ENCODE assay signal across 17 cellular contexts in the genomic region with DNA sequence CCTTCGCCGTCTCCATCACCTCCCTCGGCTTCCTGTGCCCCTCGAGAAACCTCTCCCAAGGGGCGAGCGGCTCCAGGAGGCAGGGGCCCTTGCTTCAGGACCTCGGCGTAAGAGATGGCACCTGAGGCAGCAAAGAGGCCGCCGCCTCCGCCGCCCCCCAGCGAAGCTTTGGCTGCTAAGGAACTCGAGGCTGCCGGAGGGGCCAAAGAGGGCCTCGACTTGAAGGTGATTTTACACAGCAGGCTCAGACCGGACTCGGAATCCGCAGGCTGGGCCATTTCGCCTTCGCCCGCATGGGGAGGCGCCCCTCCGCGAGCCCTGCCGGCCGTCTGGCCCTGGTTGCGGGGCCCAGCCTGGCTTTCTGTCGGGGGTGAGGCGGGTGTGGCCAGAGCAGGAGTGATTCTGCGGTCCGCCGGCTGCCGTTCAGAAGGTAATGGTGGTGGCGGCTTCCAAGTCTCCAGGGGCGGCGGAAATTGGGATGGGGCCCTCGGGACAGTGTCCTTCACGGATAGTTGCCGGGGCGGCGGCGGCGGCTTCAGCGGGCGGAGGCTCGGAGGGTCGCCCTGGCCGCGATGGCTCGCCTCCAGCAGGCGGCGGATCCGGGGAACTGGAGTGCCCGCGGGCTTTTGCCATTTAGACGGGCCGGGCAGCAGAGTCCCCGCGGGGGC. TPM values are rescaled to one million over a fixed set of nuclear protein-coding genes. Genes with fewer than 3 reads are reported as not detected.
A peak's percentile ranks its signal among the peaks of the same experiment; 100 is the strongest.
DNase-seq lines count a peak whose midpoint lies in the region; ATAC-seq, FAIRE-seq and TF ChIP-seq lines count a peak whose summit lies in the region.
"Had no signal": no experiment of that assay in that cellular context is flagged by ENCODE, and none has a peak within 500 bp of the region (broad histone marks: within the 10 kb centered on the region; RNA-seq: fewer than 3 reads in every experiment).

No MANE protein-coding gene starts in this region.

- H3K4me1 Mint-ChIP-seq in MCF 10A (ENCODE audit: insufficient read depth, unreplicated experiment) (peaks cover 16% of the 10 kb centered on the region), WTC11 (peaks cover 25% of the 10 kb centered on the region)

- peaks cover 32% of the 10 kb centered on the region for H3K36me3 Mint-ChIP-seq in MCF 10A (ENCODE audit: insufficient read depth, unreplicated experiment)
- peaks cover 25% of the 10 kb centered on the region for H3K36me3 Mint-ChIP-seq in WTC11

- peaks cover 5% of the 10 kb centered on the region for H3K9me1 ChIP-seq in keratinocyte (ENCODE audit: control insufficient read depth, extremely low read depth, insufficient read depth, low read length)

- no peak for ATAC-seq in WTC11
- ATAC-seq in thoracic aorta (ENCODE audit: insufficient number of reproducible peaks, low FRiP score, low read depth): no peak
- no peak for ATAC-seq in HG02610 (IDR thresholded peaks at IDR 0.05; ENCODE audit: unreplicated experiment)
- no peak for ATAC-seq in GM18511 (IDR thresholded peaks at IDR 0.05; ENCODE audit: unreplicated experiment)

- H3K27ac Mint-ChIP-seq in MCF 10A (ENCODE audit: low read depth, unreplicated experiment) (no peak overlapping the region), WTC11 (no peak overlapping the region)

- peaks cover 4% of the 10 kb centered on the region for H3K79me2 ChIP-seq in keratinocyte (ENCODE audit: control insufficient read depth, insufficient read depth, low read length)

- intact Hi-C loops in breast epithelium (cut with DNase I; ENCODE audit: low total_unique reads): no loop called here
- intact Hi-C loops in MCF 10A (cut with micrococcal nuclease): no loop called here

- H3K4me3 Mint-ChIP-seq in MCF 10A (ENCODE audit: unreplicated experiment) (no peak overlapping the region), WTC11 (peak overlapping the region; percentile 52)

- H3K9me3 Mint-ChIP-seq in MCF 10A (ENCODE audit: unreplicated experiment) (no peaks in the 10 kb centered on the region), WTC11 (no peaks in the 10 kb centered on the region)

- H3K4me3 ChIP-seq in breast epithelium: peak overlapping the region in 2 of 3 donors; percentile 11 to 74
- peak overlapping the region in 1 of 3 experiments; percentile 74 for H3K4me3 ChIP-seq in keratinocyte (ENCODE audit: control insufficient read depth in 2 of 3, extremely low read depth in 1 of 3, insufficient read depth in 2 of 3, low read depth in 1 of 3, low read length in 3 of 3)
- peak overlapping the region; percentile 85 for H3K4me3 ChIP-seq in thoracic aorta

- H3K27me3 Mint-ChIP-seq in MCF 10A (ENCODE audit: insufficient read depth, unreplicated experiment) (no peaks in the 10 kb centered on the region), WTC11 (ENCODE audit: low read depth) (peaks cover 3% of the 10 kb centered on the region; the same call in 1 of the 2 replicates)

- dilution Hi-C loops in keratinocyte (cut with MboI; ENCODE audit: extremely low pct_ligation_motif_present, low sequenced_read_pairs): no loop called here

- TF ChIP-seq CTCF in breast epithelium (IDR thresholded peaks at IDR 0.05): no peak
- no peak for TF ChIP-seq CTCF in MCF 10A (IDR thresholded peaks at IDR 0.05; ENCODE audit: unreplicated experiment)
- TF ChIP-seq CTCF in WTC11 (IDR thresholded peaks at IDR 0.05): no peak
- TF ChIP-seq CTCF in keratinocyte (optimal IDR thresholded peaks at IDR 0.05 in 1 of 3, IDR thresholded peaks at IDR 0.05 in 1 of 3, conservative IDR thresholded peaks at IDR 0.05 in 1 of 3; ENCODE audit: extremely low read depth in 1 of 3, insufficient read depth in 2 of 3, low read length in 3 of 3): no peak
- TF ChIP-seq CTCF in thoracic aorta (IDR thresholded peaks at IDR 0.05): no peak

- no peaks in the 10 kb centered on the region for H3K9me3 ChIP-seq in breast epithelium
- H3K9me3 ChIP-seq in keratinocyte (ENCODE audit: control insufficient read depth, low read depth, low read length): no peaks in the 10 kb centered on the region
- H3K9me3 ChIP-seq in thoracic aorta: no peaks in the 10 kb centered on the region

- POLR2A ChIA-PET in MCF 10A (lab: Yijun Ruan, JAX): interaction anchor here (1.4 to 4.0 kb wide), 3 partner anchors 9 to 82 kb away, joined by 3 to 46 read pairs (median 4); a partner anchor contains a TSS
- POLR2A ChIA-PET in WTC11 (lab: Charles Lee): interaction anchor here (2.3 kb wide), 1 partner anchor 12 kb away, joined by 27 read pairs; a partner anchor contains a TSS

- no peaks in the 10 kb centered on the region for H3K36me3 ChIP-seq in breast epithelium
- H3K36me3 ChIP-seq in keratinocyte (ENCODE audit: control insufficient read depth in 2 of 2, extremely low read depth in 1 of 2, insufficient read depth in 2 of 2, low read length in 2 of 2): peaks cover 11 to 30% of the 10 kb centered on the region in 2 experiments
- H3K36me3 ChIP-seq in thoracic aorta: peaks cover 24% of the 10 kb centered on the region

- DNase-seq in breast epithelium (ENCODE audit: low spot score in 2 of 2) (no peak), MCF 10A (ENCODE audit: unreplicated experiment) (no peak), WTC11 (ENCODE audit: low spot score) (peak; percentile 45), keratinocyte (ENCODE audit: low read depth, low spot score) (no peak), thoracic aorta (ENCODE audit: low spot score) (no peak)
- DNase-seq in effector CD8-positive, alpha-beta T cell (lab: John Stamatoyannopoulos, UW): no peak
- DNase-seq: activated CD4-positive, alpha-beta T cell treated with anti-CD3 and anti-CD28 coated beads for 4 hours; amniotic stem cell; NCI-H1417 treated with DMSO at 0.1 percent for 48 hours; NCI-H510A treated with DMSO at 0.1 percent for 48 hours; T-helper 1 cell had no signal

- H3K4me1 ChIP-seq in breast epithelium: peaks cover 0 to 6% of the 10 kb centered on the region in 2 donors
- H3K4me1 ChIP-seq in keratinocyte (ENCODE audit: control insufficient read depth, extremely low read depth, insufficient read depth, low read length): peaks cover 21% of the 10 kb centered on the region
- peaks cover 3 to 30% of the 10 kb centered on the region in 2 donors for H3K4me1 ChIP-seq in thoracic aorta (ENCODE audit: control insufficient read depth in 1 of 2, low read depth in 2 of 2)

- no peak overlapping the region for H2AFZ ChIP-seq in keratinocyte (ENCODE audit: control insufficient read depth, low read length)

- H3K9ac ChIP-seq in keratinocyte (ENCODE audit: control insufficient read depth, extremely low read depth, insufficient read depth, low read length): no peak overlapping the region

- TF ChIP-seq POLR2A in breast epithelium (IDR thresholded peaks at IDR 0.05): no peak

- H3K27ac ChIP-seq in breast epithelium (peak overlapping the region in 1 of 2 donors; percentile 88), keratinocyte (ENCODE audit: control insufficient read depth, insufficient read depth, low read length) (no peak overlapping the region), thoracic aorta (no peak overlapping the region)

- no peak for FAIRE-seq in keratinocyte (lab: Jason Lieb, UNC)
- FAIRE-seq: H54 had no signal

- peaks cover 9% of the 10 kb centered on the region for H4K20me1 ChIP-seq in keratinocyte (ENCODE audit: control insufficient read depth, extremely low read depth, insufficient read depth, low read length)

- peak overlapping the region; percentile 95 for H3K4me2 ChIP-seq in keratinocyte (ENCODE audit: control insufficient read depth, extremely low read depth, insufficient read depth, low read depth, low read length)

- H3K27me3 ChIP-seq in breast epithelium (no peaks in the 10 kb centered on the region), keratinocyte (ENCODE audit: control insufficient read depth, extremely low read depth, insufficient read depth, low read length) (no peaks in the 10 kb centered on the region), thoracic aorta (replicated peaks; ENCODE audit: insufficient read depth) (no peaks in the 10 kb centered on the region)

- CTCF ChIA-PET in MCF 10A (lab: Yijun Ruan, JAX) (no interaction called here), WTC11 (lab: Charles Lee) (interaction anchor here (1.3 to 5.4 kb wide), 6 partner anchors 12 to 407 kb away, joined by 3 to 110 read pairs (median 16); a partner anchor contains a TSS)

- no TSS peak for BruUV-seq in MCF 10A (replicated peaks; lab: Mats Ljungman, UMichigan)

RNA-seq across cellular contexts. Expression of a gene that starts 1.4 kb away (rescaled TPM):
- total RNA-seq in breast epithelium (under 1 TPM; 0.16 to 0.44 (median 0.33) TPM), MCF 10A (2022) (0.27 and 1.4 TPM in 2 replicates), WTC11 (2021) (2.4 to 3.1 TPM (median 2.7 TPM) in 3 replicates), thoracic aorta (1 to 10 TPM; 1.5 to 6.0 TPM)
- polyA plus RNA-seq in keratinocyte: 0.07 to 0.22 TPM in 2 of 3 replicates, not detected in the other
- polyA plus RNA-seq in keratinocyte (2011; ENCODE audit: low read depth): not detected
- polyA plus RNA-seq in keratinocyte (2011; cell fraction: cytosol; rRNA removed): 0.02 and 0.45 TPM in 2 replicates
- polyA plus RNA-seq in keratinocyte (2011; cell fraction: nucleus; rRNA removed): 0.10 and 0.19 TPM in 2 replicates
- polyA plus RNA-seq in keratinocyte (2012; ENCODE audit: low replicate concordance): 0.74 and 1.1 TPM in 2 replicates
- polyA minus RNA-seq in keratinocyte: not detected in 3 replicates
- polyA minus RNA-seq in keratinocyte (2011; cell fraction: cytosol; rRNA and poly(A)+ RNA removed): not detected
- not detected in 2 replicates for polyA minus RNA-seq in keratinocyte (2011; cell fraction: nucleus; rRNA and poly(A)+ RNA removed)
- total RNA-seq: omental fat pad had no signal

RNA-seq across cellular contexts. Expression of a gene that starts 2.1 kb away (rescaled TPM):
- total RNA-seq in breast epithelium (under 1 TPM; 0.16 to 0.66 (median 0.29) TPM), MCF 10A (2022) (5.6 and 9.0 TPM in 2 replicates), WTC11 (2021) (5.2 to 7.3 TPM (median 7.2 TPM) in 3 replicates), thoracic aorta (10 to 100 TPM in 1 of 2 donors, 1 to 10 TPM in 1; 4.1 to 16.4 TPM)
- 2.0 to 2.6 TPM (median 2.1 TPM) in 3 replicates for polyA plus RNA-seq in keratinocyte
- 0.29 TPM for polyA plus RNA-seq in keratinocyte (2011; ENCODE audit: low read depth)
- polyA plus RNA-seq in keratinocyte (2011; cell fraction: cytosol; rRNA removed): 2.2 and 2.4 TPM in 2 replicates
- 9.5 and 11.3 TPM in 2 replicates for polyA plus RNA-seq in keratinocyte (2011; cell fraction: nucleus; rRNA removed)
- polyA plus RNA-seq in keratinocyte (2012; ENCODE audit: low replicate concordance): 1.7 and 3.0 TPM in 2 replicates
- polyA minus RNA-seq in keratinocyte: 1.4 to 6.3 TPM (median 2.3 TPM) in 3 replicates
- polyA minus RNA-seq in keratinocyte (2011; cell fraction: cytosol; rRNA and poly(A)+ RNA removed): 3.1 TPM
- 3.4 and 3.7 TPM in 2 replicates for polyA minus RNA-seq in keratinocyte (2011; cell fraction: nucleus; rRNA and poly(A)+ RNA removed)

RNA-seq across cellular contexts. Expression of a gene that starts 12.1 kb away (rescaled TPM):
- 100 to 1,000 TPM; 203 to 598 (median 218) TPM for total RNA-seq in breast epithelium
- 289 and 311 TPM in 2 replicates for total RNA-seq in MCF 10A (2022)
- total RNA-seq in WTC11 (2021): 156 to 167 TPM (median 160 TPM) in 3 replicates
- 346 to 528 TPM (median 350 TPM) in 3 replicates for polyA plus RNA-seq in keratinocyte
- 76.8 TPM for polyA plus RNA-seq in keratinocyte (2011; ENCODE audit: low read depth)
- polyA plus RNA-seq in keratinocyte (2011; cell fraction: cytosol; rRNA removed): 357 and 365 TPM in 2 replicates
- 215 and 228 TPM in 2 replicates for polyA plus RNA-seq in keratinocyte (2011; cell fraction: nucleus; rRNA removed)
- polyA plus RNA-seq in keratinocyte (2012; ENCODE audit: low replicate concordance): 250 and 304 TPM in 2 replicates
- polyA minus RNA-seq in keratinocyte: 251 to 377 TPM (median 251 TPM) in 3 replicates
- polyA minus RNA-seq in keratinocyte (2011; cell fraction: cytosol; rRNA and poly(A)+ RNA removed): 190 TPM
- 80.1 and 90.7 TPM in 2 replicates for polyA minus RNA-seq in keratinocyte (2011; cell fraction: nucleus; rRNA and poly(A)+ RNA removed)
- 100 to 1,000 TPM; 173 to 178 TPM for total RNA-seq in thoracic aorta

RNA-seq across cellular contexts. Expression of a gene that starts 16.5 kb away (rescaled TPM):
- total RNA-seq in breast epithelium (10 to 100 TPM; 21.1 to 32.6 (median 22.9) TPM), MCF 10A (2022) (18.8 and 19.9 TPM in 2 replicates), WTC11 (2021) (9.7 to 12.2 TPM (median 10.2 TPM) in 3 replicates), thoracic aorta (10 to 100 TPM; 20.0 to 34.0 TPM)
- 4.5 to 9.5 TPM (median 5.8 TPM) in 3 replicates for polyA plus RNA-seq in keratinocyte
- 2.0 TPM for polyA plus RNA-seq in keratinocyte (2011; ENCODE audit: low read depth)
- polyA plus RNA-seq in keratinocyte (2011; cell fraction: cytosol; rRNA removed): 2.7 and 8.1 TPM in 2 replicates
- polyA plus RNA-seq in keratinocyte (2011; cell fraction: nucleus; rRNA removed): 9.7 and 12.4 TPM in 2 replicates
- polyA plus RNA-seq in keratinocyte (2012; ENCODE audit: low replicate concordance): 8.2 and 10.2 TPM in 2 replicates
- polyA minus RNA-seq in keratinocyte: 2.3 to 6.9 TPM (median 4.2 TPM) in 3 replicates
- polyA minus RNA-seq in keratinocyte (2011; cell fraction: cytosol; rRNA and poly(A)+ RNA removed): 9.0 TPM
- polyA minus RNA-seq in keratinocyte (2011; cell fraction: nucleus; rRNA and poly(A)+ RNA removed): 1.5 and 3.4 TPM in 2 replicates

RNA-seq across cellular contexts. Expression of a gene that starts 39.6 kb away (rescaled TPM):
- 1 to 10 TPM in 2 of 3 donors, under 1 TPM in 1; 0.66 to 8.8 (median 1.6) TPM for total RNA-seq in breast epithelium
- total RNA-seq in MCF 10A (2022): not detected in 2 replicates
- 2.5 to 4.1 TPM (median 3.4 TPM) in 3 replicates for total RNA-seq in WTC11 (2021)
- polyA plus RNA-seq in keratinocyte: not detected in 3 replicates
- polyA plus RNA-seq in keratinocyte (2011; ENCODE audit: low read depth): not detected
- not detected in 2 replicates for polyA plus RNA-seq in keratinocyte (2011; cell fraction: cytosol; rRNA removed)
- not detected in 2 replicates for polyA plus RNA-seq in keratinocyte (2011; cell fraction: nucleus; rRNA removed)
- 0.17 TPM in 1 of 2 replicates, not detected in the other for polyA plus RNA-seq in keratinocyte (2012; ENCODE audit: low replicate concordance)
- polyA minus RNA-seq in keratinocyte: not detected in 3 replicates
- not detected for polyA minus RNA-seq in keratinocyte (2011; cell fraction: cytosol; rRNA and poly(A)+ RNA removed)
- not detected in 2 replicates for polyA minus RNA-seq in keratinocyte (2011; cell fraction: nucleus; rRNA and poly(A)+ RNA removed)
- total RNA-seq in thoracic aorta: 10 to 100 TPM in 1 of 2 donors, 1 to 10 TPM in 1; 3.6 to 16.9 TPM
- total RNA-seq: chondrocyte, RPMI7951 had no signal
